In genomic region chr2:138630164-138630563, GRCh38 we compare ENCODE assay signal across 33 cellular contexts.
DNase-seq lines count a peak whose midpoint lies in the region; ATAC-seq and TF ChIP-seq lines count a peak whose summit lies in the region.
"Had no signal": no experiment of that assay in that cellular context is flagged by ENCODE, and none has a peak within 500 bp of the region (broad histone marks: within the 10 kb centered on the region; RNA-seq: fewer than 3 reads in every experiment).

No MANE protein-coding gene starts in this region.

- H3K27ac ChIP-seq in SJCRH30 (no peak overlapping the region; the same call in 1 of the 2 replicates), foreskin keratinocyte (no peak overlapping the region)
- H3K27ac ChIP-seq: colonic mucosa, heart left ventricle, prostate gland, right lobe of liver, thoracic aorta had no signal

- no peaks in the 10 kb centered on the region for H3K4me1 Mint-ChIP-seq in activated CD4-positive, alpha-beta T cell treated with anti-CD3 and anti-CD28 coated beads, Interleukin-2, amount 10 ng/mL, durations not matched to agents 24 days and 14 days
- H3K4me1 Mint-ChIP-seq: activated B cell treated with CpG ODN at 0.5 μM for 24 hours; activated naive CD8-positive, alpha-beta T cell treated with anti-CD3 and anti-CD28 coated beads, Interleukin-2, amount 10 ng/mL, durations not matched to agents 7 days and 5 days; naive thymus-derived CD4-positive, alpha-beta T cell; stimulated activated naive CD8-positive, alpha-beta T cell treated with anti-CD3 and anti-CD28 coated beads, Interleukin-15, amount 100 ng/mL, for 72 hours; T-cell had no signal

- no peak overlapping the region for H3K4me3 Mint-ChIP-seq in activated CD4-positive, alpha-beta T cell treated with anti-CD3 and anti-CD28 coated beads, Interleukin-2, amount 10 ng/mL, durations not matched to agents 24 days and 14 days
- H3K4me3 Mint-ChIP-seq: activated B cell treated with CpG ODN at 0.5 μM for 24 hours; activated naive CD8-positive, alpha-beta T cell treated with anti-CD3 and anti-CD28 coated beads, Interleukin-2, amount 10 ng/mL, durations not matched to agents 7 days and 5 days; activated T-cell treated with anti-CD3 and anti-CD28 coated beads, Interleukin-2, amount 50 U/mL, for 4 hours; naive thymus-derived CD4-positive, alpha-beta T cell; stimulated activated naive CD8-positive, alpha-beta T cell treated with anti-CD3 and anti-CD28 coated beads, Interleukin-15, amount 100 ng/mL, for 72 hours; T-cell had no signal

- peaks cover 5% of the 10 kb centered on the region; the same call in 1 of the 2 replicates for H3K9me3 ChIP-seq in SJCRH30 (replicated peaks)
- H3K9me3 ChIP-seq: colonic mucosa, prostate gland, right lobe of liver had no signal

- H3K36me3 Mint-ChIP-seq in activated CD4-positive, alpha-beta T cell treated with anti-CD3 and anti-CD28 coated beads, Interleukin-2, amount 10 ng/mL, durations not matched to agents 24 days and 14 days (ENCODE audit: low read depth), result no peaks in the 10 kb centered on the region
- H3K36me3 Mint-ChIP-seq: activated naive CD8-positive, alpha-beta T cell treated with anti-CD3 and anti-CD28 coated beads, Interleukin-2, amount 10 ng/mL, durations not matched to agents 7 days and 5 days; naive thymus-derived CD4-positive, alpha-beta T cell; T-cell had no signal

- H3K27ac Mint-ChIP-seq in activated CD4-positive, alpha-beta T cell treated with anti-CD3 and anti-CD28 coated beads, Interleukin-2, amount 10 ng/mL, durations not matched to agents 24 days and 14 days, result no peak overlapping the region
- H3K27ac Mint-ChIP-seq: activated B cell treated with CpG ODN at 0.5 μM for 24 hours; activated naive CD8-positive, alpha-beta T cell treated with anti-CD3 and anti-CD28 coated beads, Interleukin-2, amount 10 ng/mL, durations not matched to agents 7 days and 5 days; naive thymus-derived CD4-positive, alpha-beta T cell; stimulated activated naive CD8-positive, alpha-beta T cell treated with anti-CD3 and anti-CD28 coated beads, Interleukin-15, amount 100 ng/mL, for 72 hours; T-cell had no signal

- no peak for TF ChIP-seq CTCF in foreskin keratinocyte (conservative IDR thresholded peaks at IDR 0.05)

- H3K4me3 ChIP-seq in SJCRH30, result no peak overlapping the region
- no peak overlapping the region for H3K4me3 ChIP-seq in H7 (ENCODE audit: insufficient read depth, low read depth, low read length)
- H3K4me3 ChIP-seq: colonic mucosa, heart left ventricle, prostate gland, right lobe of liver, thoracic aorta had no signal

- no peaks in the 10 kb centered on the region for H3K27me3 Mint-ChIP-seq in activated CD4-positive, alpha-beta T cell treated with anti-CD3 and anti-CD28 coated beads, Interleukin-2, amount 10 ng/mL, durations not matched to agents 24 days and 14 days

- H3K9me3 Mint-ChIP-seq in activated CD4-positive, alpha-beta T cell treated with anti-CD3 and anti-CD28 coated beads, Interleukin-2, amount 10 ng/mL, durations not matched to agents 24 days and 14 days, result no peaks in the 10 kb centered on the region
- H3K9me3 Mint-ChIP-seq: activated T-cell treated with anti-CD3 and anti-CD28 coated beads, Interleukin-2, amount 50 U/mL, for 4 hours had no signal

- intact Hi-C loops in activated CD4-positive, alpha-beta T cell treated with anti-CD3 and anti-CD28 coated beads, Interleukin-2, amount 10 ng/mL, durations not matched to agents 24 days and 14 days (cut with micrococcal nuclease), result no loop called here

- ATAC-seq in foreskin keratinocyte (peak; percentile 43), GM21515 (IDR thresholded peaks at IDR 0.05; ENCODE audit: unreplicated experiment) (no peak)
- ATAC-seq: activated T-cell treated with anti-CD3 and anti-CD28 coated beads, Interleukin-2, amount 50 U/mL, for 4 hours; heart left ventricle; naive thymus-derived CD4-positive, alpha-beta T cell; right lobe of liver; stimulated activated naive CD8-positive, alpha-beta T cell treated with anti-CD3 and anti-CD28 coated beads, Interleukin-15, amount 100 ng/mL, for 72 hours; T-cell had no signal

- H3K4me1 ChIP-seq in SJCRH30 (peaks cover 19% of the 10 kb centered on the region), foreskin keratinocyte (peaks cover 29% of the 10 kb centered on the region)
- H3K4me1 ChIP-seq: colonic mucosa, heart left ventricle, prostate gland, right lobe of liver had no signal

- DNase-seq in ELF-1 (ENCODE audit: low read depth, low spot score) (peak; percentile 9), NCI-H146 treated with DMSO at 0.1 percent for 48 hours (lab: John Stamatoyannopoulos, UW; ENCODE audit: unreplicated experiment) (peak; percentile 80), SJCRH30 (peak; percentile 89 to 96), foreskin keratinocyte (peak in 1 of 2 donors; percentile 66), CD1c-positive myeloid dendritic cell (ENCODE audit: extremely low spot score) (no peak), H7 (no peak)
- DNase-seq in activated CD4-positive, alpha-beta T cell treated with anti-CD3 and anti-CD28 coated beads, Interleukin-2, amount 10 ng/mL, durations not matched to agents 24 days and 14 days, result no peak
- DNase-seq: activated B cell treated with CpG ODN at 0.5 μM for 24 hours; activated CD4-positive, alpha-beta T cell treated with anti-CD3 and anti-CD28 coated beads, Interleukin-2, amount 50 U/mL, for 1 hour; activated gamma-delta T cell; activated naive CD8-positive, alpha-beta T cell treated with anti-CD3 and anti-CD28 coated beads, Interleukin-2, amount 10 ng/mL, durations not matched to agents 7 days and 5 days; activated T-cell treated with anti-CD3 and anti-CD28 coated beads, Interleukin-2, amount 50 U/mL, for 4 hours; aorta; C1 segment of cervical spinal cord; colonic mucosa; DND-41; effector CD8-positive, alpha-beta T cell; heart left ventricle; kidney; midbrain; naive thymus-derived CD4-positive, alpha-beta T cell; NCI-H1092; NCI-H2081; NCI-H526 treated with DMSO at 0.1 percent for 48 hours; nucleus accumbens; right lobe of liver; RPMI8226; stimulated activated CD8-positive, alpha-beta memory T cell treated with anti-CD3 and anti-CD28 coated beads, Interleukin-4, amount 100 ng/mL, for 48 hours; stimulated activated naive CD8-positive, alpha-beta T cell treated with anti-CD3 and anti-CD28 coated beads, Interleukin-15, amount 100 ng/mL, for 72 hours; T-cell had no signal

- no peaks in the 10 kb centered on the region for H3K27me3 ChIP-seq in SJCRH30
- no peaks in the 10 kb centered on the region for H3K27me3 ChIP-seq in foreskin keratinocyte
- H3K27me3 ChIP-seq in H7 (ENCODE audit: control insufficient read depth, insufficient read depth, low read length), result no peaks in the 10 kb centered on the region
- H3K27me3 ChIP-seq: colonic mucosa, heart left ventricle, right lobe of liver had no signal

- H3K36me3 ChIP-seq in SJCRH30 (no peaks in the 10 kb centered on the region), H7 (replicated peaks; ENCODE audit: control insufficient read depth, insufficient read depth, low read length) (no peaks in the 10 kb centered on the region)
- H3K36me3 ChIP-seq: colonic mucosa, heart left ventricle, prostate gland, right lobe of liver, thoracic aorta had no signal

Comparison
In these comparisons a context has a peak if more than half of its experiments do, and no peak if none do; other contexts are left out.
1. DNase-seq: peak in ELF-1 (single experiment), NCI-H146 treated with DMSO at 0.1 percent for 48 hours (single experiment) and SJCRH30 (2 of 2); none in activated CD4-positive, alpha-beta T cell treated with anti-CD3 and anti-CD28 coated beads, Interleukin-2, amount 10 ng/mL, durations not matched to agents 24 days and 14 days (single experiment), CD1c-positive myeloid dendritic cell (single experiment) and H7 (single experiment).